8 cellular contexts compared by ENCODE assay signal in genomic region chr9:5886114-5886939, GRCh38. TPM values are rescaled to one million over a fixed set of nuclear protein-coding genes. Genes with fewer than 3 reads are reported as not detected.
DNase-seq lines count a peak whose midpoint lies in the region; ATAC-seq, FAIRE-seq and TF ChIP-seq lines count a peak whose summit lies in the region.

No MANE protein-coding gene starts in this region.

- peak; percentile 94 for TF ChIP-seq CTCF in DOHH2 (IDR thresholded peaks at IDR 0.05; ENCODE audit: low read depth, low read length, poor library complexity, severe bottlenecking)
- peak; percentile 96 for TF ChIP-seq CTCF in fibroblast of the aortic adventitia (IDR thresholded peaks at IDR 0.05; ENCODE audit: insufficient read depth, low read length)
- TF ChIP-seq CTCF in osteoblast (IDR thresholded peaks at IDR 0.05; ENCODE audit: extremely low read depth, low read depth, low read length), result peak; percentile 92
- TF ChIP-seq CTCF in thyroid gland (IDR thresholded peaks at IDR 0.05), result peak; percentile 84 to 94 (median 90)

- H3K4me3 ChIP-seq in DOHH2 (ENCODE audit: low read length) (no peak overlapping the region), fibroblast of the aortic adventitia (ENCODE audit: low read depth, low read length) (no peak overlapping the region), osteoblast (ENCODE audit: insufficient read depth, low read length) (no peak overlapping the region), thyroid gland (replicated peaks in 1 of 3) (no peak overlapping the region)

- no peak overlapping the region for H3K27ac ChIP-seq in DOHH2 (ENCODE audit: low read depth, low read length)
- H3K27ac ChIP-seq in osteoblast (ENCODE audit: low read depth, low read length), result no peak overlapping the region
- no peak overlapping the region for H3K27ac ChIP-seq in thyroid gland

- no peaks in the 10 kb centered on the region for H3K9me3 ChIP-seq in DOHH2 (ENCODE audit: control insufficient read depth, insufficient read depth, low read length)
- no peaks in the 10 kb centered on the region for H3K9me3 ChIP-seq in osteoblast (ENCODE audit: low read depth, low read length)
- H3K9me3 ChIP-seq in thyroid gland, result no peaks in the 10 kb centered on the region

- H3K79me2 ChIP-seq in DOHH2 (ENCODE audit: control insufficient read depth, low read length), result no peaks in the 10 kb centered on the region
- H3K79me2 ChIP-seq in osteoblast (ENCODE audit: insufficient read depth, low read length), result no peaks in the 10 kb centered on the region

- no peaks in the 10 kb centered on the region for H3K9me2 ChIP-seq in DOHH2 (replicated peaks; ENCODE audit: control insufficient read depth, low read length)

- intact Hi-C loops in thyroid gland (cut with DNase I), result loop anchor here (2.0 to 5.0 kb wide), 2 partner anchors 168 to 421 kb away; no protein-coding TSS in a partner anchor

- no peaks in the 10 kb centered on the region for H3K36me3 ChIP-seq in DOHH2 (ENCODE audit: control insufficient read depth, low read length)
- H3K36me3 ChIP-seq in osteoblast (ENCODE audit: insufficient read depth, low read length), result no peaks in the 10 kb centered on the region
- H3K36me3 ChIP-seq in thyroid gland, result no peaks in the 10 kb centered on the region

- no peak overlapping the region for H2AFZ ChIP-seq in osteoblast (ENCODE audit: low read length)

- H4K20me1 ChIP-seq in DOHH2 (ENCODE audit: control insufficient read depth, insufficient read depth, low read depth, low read length), result no peaks in the 10 kb centered on the region
- H4K20me1 ChIP-seq in osteoblast (ENCODE audit: insufficient read depth, low read length), result no peaks in the 10 kb centered on the region

- H3F3A ChIP-seq in DOHH2 (ENCODE audit: control insufficient read depth, insufficient read depth), result no peaks in the 10 kb centered on the region

- no peaks in the 10 kb centered on the region for H3K4me1 ChIP-seq in DOHH2 (ENCODE audit: control insufficient read depth, low read length)
- no peaks in the 10 kb centered on the region for H3K4me1 ChIP-seq in osteoblast (ENCODE audit: insufficient read depth, low read length)
- H3K4me1 ChIP-seq in thyroid gland, result peaks cover 14 to 25% of the 10 kb centered on the region in 2 donors

- H3K27me3 ChIP-seq in DOHH2 (ENCODE audit: control insufficient read depth, low read length), result peaks cover 20% of the 10 kb centered on the region
- H3K27me3 ChIP-seq in osteoblast (ENCODE audit: insufficient read depth, low read length), result peaks cover 16% of the 10 kb centered on the region
- H3K27me3 ChIP-seq in thyroid gland, result no peaks in the 10 kb centered on the region

- 59 to 60% methylated on average over 8 of the region's 8 CpGs for WGBS in thyroid gland, 2 donors

- DNase-seq in HuH-7 (ENCODE audit: low spot score), result peak; percentile 75
- peak; percentile 29 for DNase-seq in RCC 7860 (ENCODE audit: low spot score)
- DNase-seq in activated T-helper 1 cell treated with Interleukin-2 at 50 U/mL for 16 hours (ENCODE audit: low read depth), result peak; percentile 55
- DNase-seq in fibroblast of the aortic adventitia (ENCODE audit: low read depth), result peak; percentile 66
- DNase-seq in osteoblast (ENCODE audit: insufficient read length, low spot score, missing footprints), result peak; percentile 80
- peak; percentile 85 to 89 for DNase-seq in thyroid gland

- peak; percentile 79 for ATAC-seq in GM21528 (IDR thresholded peaks at IDR 0.05; ENCODE audit: low FRiP score, unreplicated experiment)

- no peak for TF ChIP-seq POLR2A in thyroid gland (IDR thresholded peaks at IDR 0.05)

- H3K4me2 ChIP-seq in DOHH2 (ENCODE audit: low read length) (no peak overlapping the region), osteoblast (ENCODE audit: insufficient read depth, low read length) (no peak overlapping the region)

- no peak for FAIRE-seq in RCC 7860 (lab: Jason Lieb, UNC)

RNA-seq across cellular contexts. Expression of gene MLANA, which starts 4.4 kb away (rescaled TPM):
- total RNA-seq in fibroblast of the aortic adventitia (ENCODE audit: low replicate concordance), result not detected in 2 replicates
- total RNA-seq in osteoblast, result under 0.01 TPM in 1 of 2 replicates, not detected in the other
- not detected for total RNA-seq in thyroid gland

RNA-seq across cellular contexts. Expression of gene ERMP1, which starts 53.4 kb away (rescaled TPM):
- total RNA-seq in fibroblast of the aortic adventitia (ENCODE audit: low replicate concordance) (9.0 and 9.4 TPM in 2 replicates), osteoblast (6.5 and 8.5 TPM in 2 replicates), thyroid gland (10 to 100 TPM; 68.3 to 79.5 (median 75.2) TPM)

Comparison
In these comparisons a context has a peak if more than half of its experiments do, and no peak if none do; other contexts are left out.
1. DNase-seq: peak in every context shown above with its lines; median percentile 87 in thyroid gland; 80 in osteoblast; 75 in HuH-7; 66 in fibroblast of the aortic adventitia; 55 in activated T-helper 1 cell treated with Interleukin-2 at 50 U/mL for 16 hours; 29 in RCC 7860.